Comparison of ENCODE assay signal across 7 cellular contexts in genomic region chr19:38941466-38941865, GRCh38. TPM values are rescaled to one million over a fixed set of nuclear protein-coding genes. Genes with fewer than 3 reads are reported as not detected.
"Had no signal": no experiment of that assay in that cellular context is flagged by ENCODE, and none has a peak within 500 bp of the region (broad histone marks: within the 10 kb centered on the region; RNA-seq: fewer than 3 reads in every experiment).

No MANE protein-coding gene starts in this region.

RNA-seq across cellular contexts. Expression of gene CCER2, which starts 29.5 kb away (rescaled TPM):
- total RNA-seq: fibroblast of lung, glomerular endothelial cell, left ventricle myocardium superior, osteoblast, pulmonary artery endothelial cell, tibial nerve, vagina had no signal
